Comparison of ENCODE assay signal across 2 cellular contexts in genomic region chr5:149134778-149135169, GRCh38.
TF ChIP-seq lines count a peak whose summit lies in the region.

No MANE protein-coding gene starts in this region.

TF ChIP-seq in A549, 52 proteins besides CTCF, POLR2A, EP300 and RAD21:
- TF ChIP-seq RNF2 (IDR thresholded peaks at IDR 0.05; ENCODE audit: borderline replicate concordance, low read depth) (no peak), ZFP36 (IDR thresholded peaks at IDR 0.05; ENCODE audit: borderline replicate concordance, partially characterized antibody) (no peak), CBX2 (IDR thresholded peaks at IDR 0.05; ENCODE audit: borderline replicate concordance, low read depth) (no peak), HDAC2 (IDR thresholded peaks at IDR 0.05) (no peak), PHF8 (IDR thresholded peaks at IDR 0.05; ENCODE audit: borderline replicate concordance, low read depth) (no peak), ZC3H11A (IDR thresholded peaks at IDR 0.05) (no peak), MAFK (IDR thresholded peaks at IDR 0.05; ENCODE audit: partially characterized antibody) (no peak), POLR2AphosphoS2 (conservative IDR thresholded peaks at IDR 0.05; ENCODE audit: low read length) (no peak), PBX3 (IDR thresholded peaks at IDR 0.05) (no peak), NPAS2 (CRISPR knock-in tag; IDR thresholded peaks at IDR 0.05; ENCODE audit: borderline replicate concordance) (no peak), ELK1 (IDR thresholded peaks at IDR 0.05; ENCODE audit: low read depth, low read length) (no peak)

TF ChIP-seq in K562, 482 proteins besides CTCF, POLR2A, EP300 and RAD21:
- no peak for TF ChIP-seq PATZ1 (CRISPR knock-in tag; IDR thresholded peaks at IDR 0.05; ENCODE audit: borderline replicate concordance)
- 0 out of 2 replicates have a peak, but pooled peaks have one; percentile 1 for TF ChIP-seq VEZF1 (CRISPR knock-in tag; IDR thresholded peaks at IDR 0.05)
- TF ChIP-seq ATF3 (IDR thresholded peaks at IDR 0.05), result peak; percentile 5; the same call in 1 of the 2 replicates
- no peak for TF ChIP-seq ATF3 (CRISPR knock-in tag; conservative IDR thresholded peaks at IDR 0.05)
- peak; percentile 92 for TF ChIP-seq FOSL1 (tag; conservative IDR thresholded peaks at IDR 0.05)
- no peak for TF ChIP-seq NELFE (IDR thresholded peaks at IDR 0.05; ENCODE audit: insufficient read depth, insufficient read length)
